23 cellular contexts compared by ENCODE assay signal in the genomic region with DNA sequence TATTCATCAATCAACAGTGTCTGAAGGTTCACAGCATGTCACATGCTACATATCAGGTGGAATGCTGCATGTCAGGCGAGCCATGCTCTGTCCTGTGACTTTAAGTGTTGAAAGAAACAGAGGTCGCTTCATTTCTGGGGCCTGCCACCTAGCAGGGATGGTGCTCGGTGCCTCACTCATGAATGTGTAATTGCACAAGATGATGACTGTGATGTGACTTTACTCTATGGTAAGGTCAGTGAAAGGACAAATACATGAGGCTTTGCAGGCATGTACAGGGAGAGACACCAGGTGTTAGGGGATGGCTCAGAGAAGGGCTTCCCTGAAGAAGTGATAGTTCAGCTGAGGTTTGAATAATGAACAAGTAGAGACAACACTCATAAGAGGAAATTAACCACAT.
DNase-seq lines count a peak whose midpoint lies in the region; ATAC-seq and TF ChIP-seq lines count a peak whose summit lies in the region.
"Had no signal": no experiment of that assay in that cellular context is flagged by ENCODE, and none has a peak within 500 bp of the region (broad histone marks: within the 10 kb centered on the region; RNA-seq: fewer than 3 reads in every experiment).

No MANE protein-coding gene starts in this region.

- TF ChIP-seq CTCF in IMR-90 (conservative IDR thresholded peaks at IDR 0.05; ENCODE audit: low read depth, low read length) (no peak), hepatocyte (IDR thresholded peaks at IDR 0.05; ENCODE audit: poor library complexity) (no peak)

- CTCF ChIA-PET in IMR-90 (lab: Yijun Ruan, JAX): no interaction called here

- no peak overlapping the region for H2AK9ac ChIP-seq in IMR-90 (replicated peaks; ENCODE audit: low read depth, low read length, poor library complexity)

- H3K79me1 ChIP-seq in IMR-90 (ENCODE audit: low read depth in 1 of 2, low read length in 2 of 2) (peaks cover 0 to 4% of the 10 kb centered on the region in 2 experiments; a peak in 1 of 4 replicates), neuronal stem cell (ENCODE audit: low read depth, low read length) (peaks cover 2% of the 10 kb centered on the region)

- peaks cover 3% of the 10 kb centered on the region; the same call in 1 of the 2 replicates for H3K9me1 ChIP-seq in IMR-90 (ENCODE audit: insufficient read depth, low read length)

- H3K4me3 ChIP-seq in IMR-90 (ENCODE audit: insufficient read depth, low read depth, low read length): no peak overlapping the region
- H3K4me3 ChIP-seq in hepatocyte: no peak overlapping the region
- no peak overlapping the region for H3K4me3 ChIP-seq in neuronal stem cell (ENCODE audit: low read length in 2 of 2)
- H3K4me3 ChIP-seq: MG63, tibial nerve had no signal

- no TSS peak for BruUV-seq in IMR-90 (replicated peaks; lab: Mats Ljungman, UMichigan)

- POLR2A ChIA-PET in IMR-90 (lab: Charles Lee; ENCODE audit: unreplicated experiment): no interaction called here

- H3K9me2 ChIP-seq in hepatocyte (replicated peaks; ENCODE audit: insufficient read depth): no peaks in the 10 kb centered on the region

- H3K56ac ChIP-seq in IMR-90 (ENCODE audit: extremely low read depth, insufficient read depth, low read length): no peak overlapping the region

- no peak overlapping the region for H2AK5ac ChIP-seq in IMR-90 (ENCODE audit: low read depth, low read length)
- no peak overlapping the region for H2AK5ac ChIP-seq in neuronal stem cell (ENCODE audit: low read depth, low read length)

- in situ Hi-C loops in IMR-90 (cut with MboI; ENCODE audit: low sequenced_read_pairs): no loop called here

- no peak overlapping the region for H3K9ac ChIP-seq in IMR-90 (ENCODE audit: low read depth, low read length)
- H3K9ac ChIP-seq in neuronal stem cell (ENCODE audit: low read depth, low read length, poor library complexity): no peak overlapping the region

- ATAC-seq in IMR-90 (ENCODE audit: low read depth): no peak
- ATAC-seq in GM19455 (IDR thresholded peaks at IDR 0.05; ENCODE audit: unreplicated experiment): no peak
- ATAC-seq: left lobe of liver had no signal

- no CpG with 5 or more reads among the region's 3 CpGs for WGBS in IMR-90 (ENCODE audit: extremely low coverage in 2 of 2, insufficient read length in 1 of 2), 2 experiments
- 85% methylated on average over 3 of the region's 3 CpGs for WGBS in hepatocyte (ENCODE audit: low lambda C conversion rate, missing lambda C conversion rate)
- WGBS in neuronal stem cell (ENCODE audit: extremely low coverage in 2 of 2, insufficient read length in 2 of 2, insufficient replicate concordance in 1 of 2), 2 donors: no CpG with 5 or more reads among the region's 3 CpGs

- H2BK120ac ChIP-seq in IMR-90 (ENCODE audit: low read depth, low read length): no peak overlapping the region
- no peak overlapping the region for H2BK120ac ChIP-seq in neuronal stem cell (ENCODE audit: low read depth, low read length)

- no peak overlapping the region for H4K5ac ChIP-seq in IMR-90 (ENCODE audit: low read depth, low read length)

- intact Hi-C loops in IMR-90 (cut with micrococcal nuclease): no loop called here

- no peak for TF ChIP-seq POLR2A in IMR-90 (IDR thresholded peaks at IDR 0.05; ENCODE audit: low read depth, low read length)

- H3K27me3 ChIP-seq in IMR-90 (ENCODE audit: control insufficient read depth, insufficient read depth, low read length) (no peaks in the 10 kb centered on the region), hepatocyte (no peaks in the 10 kb centered on the region), neuronal stem cell (ENCODE audit: control insufficient read depth in 3 of 3, insufficient read depth in 3 of 3, low read depth in 1 of 3, low read length in 3 of 3) (no peaks in the 10 kb centered on the region)
- H3K27me3 ChIP-seq: MG63, tibial nerve had no signal

- H3K23ac ChIP-seq in IMR-90 (ENCODE audit: low read depth, low read length) (no peak overlapping the region), neuronal stem cell (ENCODE audit: low read depth, low read length, poor library complexity) (no peak overlapping the region)

- H3K14ac ChIP-seq in IMR-90 (replicated peaks; ENCODE audit: low read depth, low read length) (no peak overlapping the region), neuronal stem cell (ENCODE audit: low read length) (no peak overlapping the region)

- no peaks in the 10 kb centered on the region for H3K4me1 ChIP-seq in IMR-90 (ENCODE audit: control insufficient read depth, insufficient read depth, low read length)
- H3K4me1 ChIP-seq in hepatocyte (ENCODE audit: insufficient read depth): no peaks in the 10 kb centered on the region
- no peaks in the 10 kb centered on the region for H3K4me1 ChIP-seq in neuronal stem cell (ENCODE audit: control insufficient read depth in 2 of 2, insufficient read depth in 1 of 2, low read depth in 1 of 2, low read length in 2 of 2)
- H3K4me1 ChIP-seq: tibial nerve had no signal

- H3K4me2 ChIP-seq in IMR-90 (ENCODE audit: low read depth, low read length) (no peak overlapping the region), hepatocyte (no peak overlapping the region), neuronal stem cell (ENCODE audit: insufficient read depth, low read length, poor library complexity, severe bottlenecking) (no peak overlapping the region)

- H3K36me3 ChIP-seq in IMR-90 (ENCODE audit: control insufficient read depth, insufficient read depth, low read length) (peaks cover 2% of the 10 kb centered on the region; the same call in 1 of the 2 replicates), hepatocyte (replicated peaks; ENCODE audit: insufficient read depth, low read depth) (no peaks in the 10 kb centered on the region), neuronal stem cell (replicated peaks in 1 of 2; ENCODE audit: control insufficient read depth in 2 of 2, insufficient read depth in 2 of 2, low read length in 2 of 2) (peaks cover 0 to 3% of the 10 kb centered on the region in 2 donors)
- H3K36me3 ChIP-seq: MG63 had no signal

- H4K8ac ChIP-seq in IMR-90 (ENCODE audit: low read depth in 2 of 2, low read length in 2 of 2) (no peak overlapping the region), neuronal stem cell (ENCODE audit: low read depth, low read length) (no peak overlapping the region)

- H2BK15ac ChIP-seq in IMR-90 (ENCODE audit: low read depth, low read length) (no peak overlapping the region), neuronal stem cell (ENCODE audit: low read length) (no peak overlapping the region)

- H2BK12ac ChIP-seq in neuronal stem cell (ENCODE audit: low read length): no peak overlapping the region

- H3K27ac ChIP-seq in IMR-90 (ENCODE audit: insufficient read depth, low read length): no peak overlapping the region
- H3K27ac ChIP-seq in hepatocyte: no peak overlapping the region
- H3K27ac ChIP-seq in neuronal stem cell (replicated peaks; ENCODE audit: low read length): no peak overlapping the region
- H3K27ac ChIP-seq: epithelial cell of prostate, RWPE1, tibial nerve had no signal

- no peaks in the 10 kb centered on the region for H3K79me2 ChIP-seq in hepatocyte

- no peak overlapping the region for H3K18ac ChIP-seq in IMR-90 (ENCODE audit: low read depth, low read length)
- no peak overlapping the region for H3K18ac ChIP-seq in neuronal stem cell (ENCODE audit: low read length)

- no peak overlapping the region for H2BK5ac ChIP-seq in IMR-90 (ENCODE audit: low read depth, low read length, poor library complexity, severe bottlenecking)
- H2BK5ac ChIP-seq in neuronal stem cell (ENCODE audit: low read length): no peak overlapping the region

- H2AFZ ChIP-seq in IMR-90 (replicated peaks; ENCODE audit: low read length, poor library complexity): peak overlapping the region; percentile 25
- H2AFZ ChIP-seq in hepatocyte: no peak overlapping the region
- H2AFZ ChIP-seq in neuronal stem cell (ENCODE audit: low read length): no peak overlapping the region

- H3K4ac ChIP-seq in IMR-90 (ENCODE audit: low read depth, low read length) (no peak overlapping the region), neuronal stem cell (ENCODE audit: low read length) (no peak overlapping the region)

- no peak for TF ChIP-seq RAD21 in IMR-90 (IDR thresholded peaks at IDR 0.05; ENCODE audit: low read length)

- H4K20me1 ChIP-seq in IMR-90 (ENCODE audit: insufficient read depth, low read length): no peaks in the 10 kb centered on the region
- H4K20me1 ChIP-seq in hepatocyte (ENCODE audit: insufficient read depth, poor library complexity, severe bottlenecking): no peaks in the 10 kb centered on the region

- H3K9me3 ChIP-seq in IMR-90 (ENCODE audit: control insufficient read depth, insufficient read depth, low read length): no peaks in the 10 kb centered on the region
- H3K9me3 ChIP-seq in hepatocyte (ENCODE audit: low read depth): no peaks in the 10 kb centered on the region
- H3K9me3 ChIP-seq in neuronal stem cell (replicated peaks in 1 of 2; ENCODE audit: control insufficient read depth in 2 of 2, insufficient read depth in 1 of 2, low read depth in 1 of 2, low read length in 2 of 2): peaks cover 0 to 2% of the 10 kb centered on the region in 2 donors
- H3K9me3 ChIP-seq: MG63, tibial nerve had no signal

- dilution Hi-C loops in IMR-90 (cut with HindIII; ENCODE audit: low sequenced_read_pairs, unreplicated experiment): no loop called here

- DNase-seq in EH (ENCODE audit: low read depth) (peak; percentile 18), IMR-90 (no peak), SHP77 (lab: John Stamatoyannopoulos, UW) (peak; percentile 47 to 67), hepatocyte (ENCODE audit: low spot score) (peak; percentile 16), neuronal stem cell (ENCODE audit: low spot score) (no peak), EL (no peak), mesenteric fat pad (ENCODE audit: low spot score) (no peak)
- DNase-seq: activated CD4-positive, alpha-beta memory T cell treated with anti-CD3 and anti-CD28 coated beads for 36 hours; activated CD4-positive, CD25-positive, alpha-beta regulatory T cell; activated naive CD8-positive, alpha-beta T cell treated with anti-CD3 and anti-CD28 coated beads, Interleukin-2, amount 10 ng/mL, durations not matched to agents 7 days and 5 days; HCEC 1CT; MG63; NCI-H146; NCI-H524; posterior cingulate gyrus; stimulated activated CD8-positive, alpha-beta memory T cell treated with anti-CD3 and anti-CD28 coated beads, Interleukin-4, amount 100 ng/mL, for 48 hours; SW 1271; T1000 had no signal

- H4K91ac ChIP-seq in IMR-90 (ENCODE audit: insufficient read depth, low read depth, low read length) (no peak overlapping the region), neuronal stem cell (ENCODE audit: low read depth, low read length, poor library complexity) (no peak overlapping the region)

- no peak overlapping the region for H2BK20ac ChIP-seq in IMR-90 (ENCODE audit: low read depth, low read length)

TF ChIP-seq in IMR-90, 13 proteins besides CTCF, POLR2A, EP300 and RAD21 (continues in another document):
- TF ChIP-seq NFE2L2 (IDR thresholded peaks at IDR 0.05; ENCODE audit: low read depth, low read length): no peak
- TF ChIP-seq, protein P1, sequence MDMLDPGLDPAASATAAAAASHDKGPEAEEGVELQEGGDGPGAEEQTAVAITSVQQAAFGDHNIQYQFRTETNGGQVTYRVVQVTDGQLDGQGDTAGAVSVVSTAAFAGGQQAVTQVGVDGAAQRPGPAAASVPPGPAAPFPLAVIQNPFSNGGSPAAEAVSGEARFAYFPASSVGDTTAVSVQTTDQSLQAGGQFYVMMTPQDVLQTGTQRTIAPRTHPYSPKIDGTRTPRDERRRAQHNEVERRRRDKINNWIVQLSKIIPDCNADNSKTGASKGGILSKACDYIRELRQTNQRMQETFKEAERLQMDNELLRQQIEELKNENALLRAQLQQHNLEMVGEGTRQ (IDR thresholded peaks at IDR 0.05; ENCODE audit: low read depth, low read length): no peak

Comparison
In these comparisons a context has a peak if more than half of its experiments do, and no peak if none do; other contexts are left out.
1. DNase-seq: peak in EH (single experiment), SHP77 (2 of 2) and hepatocyte (single experiment); none in IMR-90 (single experiment), neuronal stem cell (single experiment), EL (single experiment) and mesenteric fat pad (single experiment).